ENCODE assay signal across 1 cellular context in genomic region chr11:6323291-6323905, GRCh38.
TF ChIP-seq lines count a peak whose summit lies in the region.

No MANE protein-coding gene starts in this region.

TF ChIP-seq in WTC11, 78 proteins besides CTCF, POLR2A, EP300 and RAD21 (continued from another document):
- no peak for TF ChIP-seq ZNF532 (CRISPR knock-in tag; IDR thresholded peaks at IDR 0.05; ENCODE audit: borderline replicate concordance)
- no peak for TF ChIP-seq ETV6 (CRISPR knock-in tag; IDR thresholded peaks at IDR 0.05)
- no peak for TF ChIP-seq CBFB (CRISPR knock-in tag; IDR thresholded peaks at IDR 0.05; ENCODE audit: low read depth)
- TF ChIP-seq TEAD4 (CRISPR knock-in tag; IDR thresholded peaks at IDR 0.05) = peak; percentile 25; the same call in 1 of the 2 replicates
TF ChIP-seq in WTC11: peak in this region for 1.
